18 cellular contexts compared by ENCODE assay signal in genomic region chr20:49727894-49728885, GRCh38.
"Had no signal": no experiment of that assay in that cellular context is flagged by ENCODE, and none has a peak within 500 bp of the region (broad histone marks: within the 10 kb centered on the region; RNA-seq: fewer than 3 reads in every experiment).

No MANE protein-coding gene starts in this region.

- FAIRE-seq: colon, islet of Langerhans, pancreas had no signal

- H3K36me3 ChIP-seq: breast epithelium, pancreas, right atrium auricular region, tibial artery, WERI-Rb-1 had no signal

- H3K4me1 ChIP-seq: breast epithelium, pancreas had no signal

- H3K27ac ChIP-seq: breast epithelium, pancreas, psoas muscle, right atrium auricular region, tibial artery, WERI-Rb-1 had no signal

- H3K4me3 ChIP-seq: breast epithelium, pancreas, psoas muscle, right atrium auricular region, tibial artery had no signal

- DNase-seq: activated CD4-positive, alpha-beta T cell treated with anti-CD3 and anti-CD28 coated beads for 1 hour; activated naive CD4-positive, alpha-beta T cell treated with Interleukin-2 at 50 U/mL for 16 hours; activated naive CD8-positive, alpha-beta T cell treated with anti-CD3 and anti-CD28 coated beads, Interleukin-2, amount 10 ng/mL, durations not matched to agents 7 days and 5 days; activated T-cell treated with anti-CD3 and anti-CD28 coated beads, Interleukin-2, amount 50 U/mL, for 1 hour; amniotic stem cell; effector memory CD4-positive, alpha-beta T cell; foreskin melanocyte; mesenchymal stem cell; pancreas; psoas muscle; stimulated activated CD4-positive, alpha-beta T cell treated with anti-CD3 and anti-CD28 coated beads, Interleukin-1b, Interleukin-23, amount 100 ng/mL, for 48 hours; WERI-Rb-1 had no signal

- H3K9me3 ChIP-seq: breast epithelium, pancreas, psoas muscle, right atrium auricular region, tibial artery had no signal

- ATAC-seq: activated T-helper 17 cell treated with anti-CD3 and anti-CD28 coated beads, Interleukin-2, amount 50 U/mL, for 72 hours; pancreas; psoas muscle had no signal

- H3K27me3 ChIP-seq: breast epithelium, pancreas, right atrium auricular region, tibial artery had no signal
